In the genomic region with DNA sequence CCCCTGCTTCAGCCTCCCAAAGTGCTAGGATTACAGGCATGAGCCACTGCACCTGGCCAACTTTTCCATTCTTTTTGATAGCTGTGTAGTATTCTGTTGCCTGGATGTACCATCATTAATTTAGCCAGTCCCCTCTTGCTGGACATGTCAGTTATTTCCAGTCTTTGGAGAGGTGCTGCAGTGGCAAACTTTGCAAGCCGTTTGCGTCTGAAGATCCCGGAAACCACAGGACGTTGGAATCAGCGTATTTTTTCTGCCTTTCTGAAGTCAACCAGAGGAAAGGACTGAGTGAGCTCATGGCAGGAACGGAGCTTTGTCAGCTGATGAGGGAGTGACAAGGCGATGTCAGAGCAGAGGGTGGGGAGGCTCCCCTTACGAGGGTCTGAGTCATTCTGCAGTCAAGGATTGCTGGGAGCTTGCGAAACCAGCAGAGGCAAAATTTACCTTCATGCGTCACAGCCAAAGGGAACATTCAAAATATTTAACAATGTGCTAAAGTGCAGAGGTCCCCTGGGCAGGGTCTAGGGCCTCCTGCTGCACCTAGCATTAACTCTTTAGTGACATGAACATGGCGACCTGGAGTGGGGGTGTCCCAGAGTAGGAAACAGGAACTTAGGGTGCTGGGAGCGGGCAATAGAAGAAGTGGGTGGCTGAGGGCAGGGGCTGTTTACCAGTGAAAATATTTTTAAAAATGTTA, we compare ENCODE assay signal across 1 cellular context.
TF ChIP-seq lines count a peak whose summit lies in the region.

No MANE protein-coding gene starts in this region.

TF ChIP-seq in A549, 52 proteins besides CTCF, POLR2A, EP300 and RAD21 (continued from another document):
- TF ChIP-seq, protein P1, sequence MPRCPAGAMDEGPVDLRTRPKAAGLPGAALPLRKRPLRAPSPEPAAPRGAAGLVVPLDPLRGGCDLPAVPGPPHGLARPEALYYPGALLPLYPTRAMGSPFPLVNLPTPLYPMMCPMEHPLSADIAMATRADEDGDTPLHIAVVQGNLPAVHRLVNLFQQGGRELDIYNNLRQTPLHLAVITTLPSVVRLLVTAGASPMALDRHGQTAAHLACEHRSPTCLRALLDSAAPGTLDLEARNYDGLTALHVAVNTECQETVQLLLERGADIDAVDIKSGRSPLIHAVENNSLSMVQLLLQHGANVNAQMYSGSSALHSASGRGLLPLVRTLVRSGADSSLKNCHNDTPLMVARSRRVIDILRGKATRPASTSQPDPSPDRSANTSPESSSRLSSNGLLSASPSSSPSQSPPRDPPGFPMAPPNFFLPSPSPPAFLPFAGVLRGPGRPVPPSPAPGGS (IDR thresholded peaks at IDR 0.05): peak; percentile 92; the same call in 1 of the 3 replicates
- TF ChIP-seq RCOR1 (IDR thresholded peaks at IDR 0.05; ENCODE audit: low read depth, low read length) (peak; percentile 69; the same call in 1 of the 2 replicates), NFE2L2 (conservative IDR thresholded peaks at IDR 0.05; ENCODE audit: low read length) (peak; percentile 61), BHLHE40 (IDR thresholded peaks at IDR 0.05; ENCODE audit: low read depth, low read length) (no peak), SMC3 (IDR thresholded peaks at IDR 0.05) (peak; percentile 44; the same call in 2 of the 3 replicates), KDM5A (IDR thresholded peaks at IDR 0.05) (no peak), ZC3H11A (IDR thresholded peaks at IDR 0.05) (no peak), CBX2 (IDR thresholded peaks at IDR 0.05; ENCODE audit: borderline replicate concordance, low read depth) (no peak), RFX5 (IDR thresholded peaks at IDR 0.05) (no peak), CBX8 (IDR thresholded peaks at IDR 0.05) (no peak), KDM1A (IDR thresholded peaks at IDR 0.05; ENCODE audit: low read depth) (peak; percentile 92), MAFK (IDR thresholded peaks at IDR 0.05; ENCODE audit: partially characterized antibody) (peak; percentile 94), ESRRA (IDR thresholded peaks at IDR 0.05; ENCODE audit: borderline replicate concordance, low read length) (0 out of 2 replicates have a peak, but pooled peaks have one; percentile 23), JUN (IDR thresholded peaks at IDR 0.05) (peak; percentile 95 to 99), HDAC2 (IDR thresholded peaks at IDR 0.05) (peak; percentile 76; the same call in 1 of the 2 replicates), HOXB5 (CRISPR knock-in tag; IDR thresholded peaks at IDR 0.05) (peak; percentile 55), EHF (CRISPR knock-in tag; IDR thresholded peaks at IDR 0.05) (no peak), HOXB13 (CRISPR knock-in tag; IDR thresholded peaks at IDR 0.05; ENCODE audit: low read depth) (peak; percentile 67; the same call in 1 of the 2 replicates), CEBPB (IDR thresholded peaks at IDR 0.05) (peak; percentile 99 to 100), JUNB (IDR thresholded peaks at IDR 0.05) (peak; percentile 96), GATA3 (IDR thresholded peaks at IDR 0.05; ENCODE audit: borderline replicate concordance) (peak; percentile 94)
- TF ChIP-seq, protein P2, sequence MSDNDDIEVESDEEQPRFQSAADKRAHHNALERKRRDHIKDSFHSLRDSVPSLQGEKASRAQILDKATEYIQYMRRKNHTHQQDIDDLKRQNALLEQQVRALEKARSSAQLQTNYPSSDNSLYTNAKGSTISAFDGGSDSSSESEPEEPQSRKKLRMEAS (IDR thresholded peaks at IDR 0.05): peak; percentile 93
- TF ChIP-seq, protein P3, sequence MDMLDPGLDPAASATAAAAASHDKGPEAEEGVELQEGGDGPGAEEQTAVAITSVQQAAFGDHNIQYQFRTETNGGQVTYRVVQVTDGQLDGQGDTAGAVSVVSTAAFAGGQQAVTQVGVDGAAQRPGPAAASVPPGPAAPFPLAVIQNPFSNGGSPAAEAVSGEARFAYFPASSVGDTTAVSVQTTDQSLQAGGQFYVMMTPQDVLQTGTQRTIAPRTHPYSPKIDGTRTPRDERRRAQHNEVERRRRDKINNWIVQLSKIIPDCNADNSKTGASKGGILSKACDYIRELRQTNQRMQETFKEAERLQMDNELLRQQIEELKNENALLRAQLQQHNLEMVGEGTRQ (IDR thresholded peaks at IDR 0.05): peak; percentile 68
- TF ChIP-seq, protein P4, sequence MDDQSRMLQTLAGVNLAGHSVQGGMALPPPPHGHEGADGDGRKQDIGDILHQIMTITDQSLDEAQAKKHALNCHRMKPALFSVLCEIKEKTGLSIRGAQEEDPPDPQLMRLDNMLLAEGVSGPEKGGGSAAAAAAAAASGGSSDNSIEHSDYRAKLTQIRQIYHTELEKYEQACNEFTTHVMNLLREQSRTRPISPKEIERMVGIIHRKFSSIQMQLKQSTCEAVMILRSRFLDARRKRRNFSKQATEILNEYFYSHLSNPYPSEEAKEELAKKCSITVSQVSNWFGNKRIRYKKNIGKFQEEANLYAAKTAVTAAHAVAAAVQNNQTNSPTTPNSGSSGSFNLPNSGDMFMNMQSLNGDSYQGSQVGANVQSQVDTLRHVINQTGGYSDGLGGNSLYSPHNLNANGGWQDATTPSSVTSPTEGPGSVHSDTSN (IDR thresholded peaks at IDR 0.05): peak; percentile 92
- TF ChIP-seq, protein P5, sequence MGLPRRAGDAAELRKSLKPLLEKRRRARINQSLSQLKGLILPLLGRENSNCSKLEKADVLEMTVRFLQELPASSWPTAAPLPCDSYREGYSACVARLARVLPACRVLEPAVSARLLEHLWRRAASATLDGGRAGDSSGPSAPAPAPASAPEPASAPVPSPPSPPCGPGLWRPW (IDR thresholded peaks at IDR 0.05): peak; percentile 92
- TF ChIP-seq, protein P6, sequence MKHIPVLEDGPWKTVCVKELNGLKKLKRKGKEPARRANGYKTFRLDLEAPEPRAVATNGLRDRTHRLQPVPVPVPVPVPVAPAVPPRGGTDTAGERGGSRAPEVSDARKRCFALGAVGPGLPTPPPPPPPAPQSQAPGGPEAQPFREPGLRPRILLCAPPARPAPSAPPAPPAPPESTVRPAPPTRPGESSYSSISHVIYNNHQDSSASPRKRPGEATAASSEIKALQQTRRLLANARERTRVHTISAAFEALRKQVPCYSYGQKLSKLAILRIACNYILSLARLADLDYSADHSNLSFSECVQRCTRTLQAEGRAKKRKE (CRISPR knock-in tag; IDR thresholded peaks at IDR 0.05; ENCODE audit: low read depth): no peak
